Comparison of ENCODE assay signal across 8 cellular contexts in the genomic region with DNA sequence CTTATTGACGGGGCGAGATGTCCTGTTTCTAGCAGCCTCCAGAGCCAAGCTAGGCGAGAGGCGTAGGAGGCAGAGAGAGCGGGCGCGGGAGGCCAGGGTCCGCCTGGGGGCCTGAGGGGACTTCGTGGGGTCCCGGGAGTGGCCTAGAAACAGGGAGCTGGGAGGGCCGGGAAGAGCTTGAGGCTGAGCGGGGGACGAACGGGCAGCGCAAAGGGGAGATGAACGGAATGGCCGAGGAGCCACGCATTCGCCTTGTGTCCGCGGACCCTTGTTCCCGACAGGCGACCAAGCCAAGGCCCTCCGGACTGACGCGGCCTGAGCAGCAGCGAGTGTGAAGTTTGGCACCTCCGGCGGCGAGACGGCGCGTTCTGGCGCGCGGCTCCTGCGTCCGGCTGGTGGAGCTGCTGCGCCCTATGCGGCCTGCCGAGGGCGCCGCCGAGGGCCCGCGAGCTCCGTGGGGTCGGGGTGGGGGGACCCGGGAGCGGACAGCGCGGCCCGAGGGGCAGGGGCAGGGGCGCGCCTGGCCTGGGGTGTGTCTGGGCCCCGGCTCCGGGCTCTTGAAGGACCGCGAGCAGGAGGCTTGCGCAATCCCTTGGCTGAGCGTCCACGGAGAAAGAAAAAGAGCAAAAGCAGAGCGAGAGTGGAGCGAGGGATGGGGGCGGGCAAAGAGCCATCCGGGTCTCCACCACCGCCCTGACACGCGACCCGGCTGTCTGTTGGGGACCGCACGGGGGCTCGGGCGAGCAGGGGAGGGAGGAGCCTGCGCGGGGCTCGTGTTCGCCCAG.
DNase-seq lines count a peak whose midpoint lies in the region; ATAC-seq and TF ChIP-seq lines count a peak whose summit lies in the region.

No MANE protein-coding gene starts in this region.

- no peaks in the 10 kb centered on the region for H3K9me3 Mint-ChIP-seq in T-helper 2 cell treated with Interferon-gamma antibody and Interleukin-4, amounts not matched to agents 5 μg/mL and 100 μg/mL, for 36 hours
- H3K9me3 Mint-ChIP-seq in nephron, result no peaks in the 10 kb centered on the region

- TF ChIP-seq CTCF in nephron (IDR thresholded peaks at IDR 0.05; ENCODE audit: unreplicated experiment in 3 of 3), result peak; percentile 20 to 51 (median 42)

- H3K27me3 Mint-ChIP-seq in T-helper 2 cell treated with Interferon-gamma antibody and Interleukin-4, amounts not matched to agents 5 μg/mL and 100 μg/mL, for 36 hours (ENCODE audit: low read depth), result peaks cover 32% of the 10 kb centered on the region
- peaks cover 65% of the 10 kb centered on the region for H3K27me3 Mint-ChIP-seq in nephron (ENCODE audit: low read depth)

- peak overlapping the region; percentile 45 for H3K27ac Mint-ChIP-seq in T-helper 2 cell treated with Interferon-gamma antibody and Interleukin-4, amounts not matched to agents 5 μg/mL and 100 μg/mL, for 36 hours
- no peak overlapping the region for H3K27ac Mint-ChIP-seq in nephron

- H3K4me3 Mint-ChIP-seq in T-helper 2 cell treated with Interferon-gamma antibody and Interleukin-4, amounts not matched to agents 5 μg/mL and 100 μg/mL, for 36 hours, result peak overlapping the region; percentile 54
- H3K4me3 Mint-ChIP-seq in nephron, result peak overlapping the region; percentile 59 to 73 (median 66)

- DNase-seq in NCI-H524 (lab: John Stamatoyannopoulos, UW) (peak; percentile 49 to 77), NCI-H524 treated with DMSO at 0.1 percent for 48 hours (lab: John Stamatoyannopoulos, UW) (no peak), epithelial cell of prostate (ENCODE audit: low read depth, low spot score) (no peak), NOMO-1 treated with dmso at 0.1 percent for 144 hours (lab: John Stamatoyannopoulos, UW; ENCODE audit: unreplicated experiment) (no peak)
- DNase-seq in T-helper 2 cell treated with Interferon-gamma antibody and Interleukin-4, amounts not matched to agents 5 μg/mL and 100 μg/mL, for 36 hours (ENCODE audit: low spot score), result no peak

- peaks cover 18% of the 10 kb centered on the region for H3K4me1 Mint-ChIP-seq in T-helper 2 cell treated with Interferon-gamma antibody and Interleukin-4, amounts not matched to agents 5 μg/mL and 100 μg/mL, for 36 hours (ENCODE audit: low read depth)
- peaks cover 17% of the 10 kb centered on the region for H3K4me1 Mint-ChIP-seq in nephron

- peak overlapping the region; percentile 91 for H3K27ac ChIP-seq in epithelial cell of prostate

- H3K36me3 Mint-ChIP-seq in T-helper 2 cell treated with Interferon-gamma antibody and Interleukin-4, amounts not matched to agents 5 μg/mL and 100 μg/mL, for 36 hours (ENCODE audit: low read depth), result peaks cover 17% of the 10 kb centered on the region
- no peaks in the 10 kb centered on the region for H3K36me3 Mint-ChIP-seq in nephron (ENCODE audit: low read depth)

- ATAC-seq in GM18867 (IDR thresholded peaks at IDR 0.05; ENCODE audit: unreplicated experiment) (no peak), GM18519 (IDR thresholded peaks at IDR 0.05; ENCODE audit: low FRiP score, unreplicated experiment) (no peak)

Comparison
In these comparisons a context has a peak if more than half of its experiments do, and no peak if none do; other contexts are left out.
1. DNase-seq: peak in NCI-H524 (2 of 2); none in NCI-H524 treated with DMSO at 0.1 percent for 48 hours (single experiment), T-helper 2 cell treated with Interferon-gamma antibody and Interleukin-4, amounts not matched to agents 5 μg/mL and 100 μg/mL, for 36 hours (single experiment), epithelial cell of prostate (single experiment) and NOMO-1 treated with dmso at 0.1 percent for 144 hours (single experiment).